Comparison of ENCODE assay signal across 1 cellular context in the genomic region with DNA sequence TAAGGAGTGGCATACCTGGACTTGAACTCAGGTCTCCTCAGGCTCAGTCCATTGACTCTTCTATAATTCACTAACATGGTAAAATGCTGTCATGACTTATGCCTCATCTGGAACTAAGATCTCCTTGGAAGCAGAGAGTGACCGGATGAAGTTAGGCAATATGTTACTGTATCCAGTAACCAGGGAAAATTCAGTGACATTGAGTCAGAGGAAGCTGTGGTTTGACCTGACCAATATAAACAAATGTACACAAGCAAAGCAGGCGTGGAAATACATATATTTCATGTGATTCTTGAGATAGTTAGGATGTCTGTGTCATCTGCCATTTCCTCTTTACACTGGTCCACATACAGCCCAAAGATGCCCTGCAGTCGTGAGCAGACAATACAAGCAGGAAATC.
TF ChIP-seq lines count a peak whose summit lies in the region.

No MANE protein-coding gene starts in this region.

TF ChIP-seq in HCT116, 20 proteins besides CTCF, POLR2A, EP300 and RAD21 (continued from another document):
- TF ChIP-seq ATF3 (IDR thresholded peaks at IDR 0.05) (no peak), ZFX (IDR thresholded peaks at IDR 0.05) (no peak), TCF7L2 (IDR thresholded peaks at IDR 0.05; ENCODE audit: borderline replicate concordance, extremely low read depth, insufficient read depth, insufficient read length) (no peak), SRF (IDR thresholded peaks at IDR 0.05; ENCODE audit: low read depth) (no peak), SIN3A (IDR thresholded peaks at IDR 0.05; ENCODE audit: low read depth) (0 out of 2 replicates have a peak, but pooled peaks have one; percentile 22)
- TF ChIP-seq, protein P1, sequence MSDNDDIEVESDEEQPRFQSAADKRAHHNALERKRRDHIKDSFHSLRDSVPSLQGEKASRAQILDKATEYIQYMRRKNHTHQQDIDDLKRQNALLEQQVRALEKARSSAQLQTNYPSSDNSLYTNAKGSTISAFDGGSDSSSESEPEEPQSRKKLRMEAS (IDR thresholded peaks at IDR 0.05): 0 out of 2 replicates have a peak, but pooled peaks have one; percentile 16
